Comparison of ENCODE assay signal across 9 cellular contexts in the genomic region with DNA sequence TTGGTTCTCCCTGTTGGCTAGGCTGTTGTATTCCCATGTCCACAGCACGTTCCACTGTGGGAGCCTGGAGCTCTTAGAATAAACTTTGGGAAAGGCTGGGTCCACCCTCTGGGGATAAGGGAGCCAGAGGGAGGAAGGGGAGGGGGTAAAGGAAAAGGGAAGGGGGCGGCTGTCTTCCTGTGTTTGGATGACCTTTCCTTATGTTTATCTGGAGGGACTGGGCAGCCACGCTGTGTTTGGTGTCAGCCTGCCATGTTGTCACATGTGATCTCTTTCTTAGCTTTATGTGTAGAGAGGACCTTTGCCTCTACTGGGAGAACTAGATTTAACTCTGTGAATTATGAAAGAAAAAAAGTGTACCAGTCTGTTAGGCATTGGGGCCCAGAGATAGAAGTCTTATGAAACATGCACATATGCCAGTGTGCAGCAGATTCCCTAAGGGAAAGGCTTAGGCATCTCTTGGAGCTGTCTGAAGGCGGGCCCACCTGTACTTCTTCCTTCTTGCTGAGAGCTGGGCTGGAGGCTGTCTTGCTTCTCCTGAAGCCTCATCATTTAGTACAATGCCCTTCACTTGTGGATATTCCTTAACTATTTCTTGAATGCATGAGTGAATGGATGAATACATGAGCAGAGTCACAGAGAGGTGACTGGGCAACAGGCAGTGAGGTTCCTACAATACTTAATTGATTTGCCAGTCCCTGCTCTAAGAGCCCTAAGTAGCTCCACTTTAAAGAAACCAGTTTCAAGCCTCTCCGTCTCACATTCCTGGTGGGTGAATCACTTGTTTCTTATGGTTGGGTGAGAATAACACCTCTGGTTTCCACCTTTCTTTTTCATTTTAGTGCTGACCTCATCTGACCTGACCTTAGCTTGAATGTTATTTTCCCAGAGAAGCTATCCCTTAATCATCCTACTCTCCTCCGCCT.
DNase-seq lines count a peak whose midpoint lies in the region; ATAC-seq and TF ChIP-seq lines count a peak whose summit lies in the region.
"Had no signal": no experiment of that assay in that cellular context is flagged by ENCODE, and none has a peak within 500 bp of the region (broad histone marks: within the 10 kb centered on the region; RNA-seq: fewer than 3 reads in every experiment).

No MANE protein-coding gene starts in this region.

- H3K36me3 ChIP-seq in neutrophil: no peaks in the 10 kb centered on the region

- peaks cover 72% of the 10 kb centered on the region in 2 experiments for H3K4me1 ChIP-seq in neutrophil (ENCODE audit: control insufficient read depth in 1 of 2, insufficient read depth in 1 of 2, low read depth in 1 of 2, low read length in 1 of 2)

- H3K36me3 Mint-ChIP-seq in activated CD8-positive, alpha-beta T cell treated with anti-CD3 and anti-CD28 coated beads, Interleukin-2, amount 10 ng/mL, durations not matched to agents 7 days and 5 days (ENCODE audit: low read depth): no peaks in the 10 kb centered on the region
- no peaks in the 10 kb centered on the region for H3K36me3 Mint-ChIP-seq in activated CD4-positive, alpha-beta T cell treated with anti-CD3 and anti-CD28 coated beads for 36 hours (ENCODE audit: low read depth)
- H3K36me3 Mint-ChIP-seq: CD4-positive, CD25-positive, alpha-beta regulatory T cell had no signal

- TF ChIP-seq CTCF in fibroblast of pulmonary artery (IDR thresholded peaks at IDR 0.05; ENCODE audit: low read length, missing control alignments): no peak
- no peak for TF ChIP-seq CTCF in neutrophil (IDR thresholded peaks at IDR 0.05)

- no peaks in the 10 kb centered on the region for H3K27me3 ChIP-seq in neutrophil

- DNase-seq in DMS53 treated with DMSO at 0.1 percent for 48 hours (lab: John Stamatoyannopoulos, UW; ENCODE audit: unreplicated experiment): peak; percentile 46
- DNase-seq in RPMI7951 (ENCODE audit: low read depth): peak; percentile 86
- peak; percentile 65 for DNase-seq in fibroblast of pulmonary artery (ENCODE audit: low read depth)
- DNase-seq in stimulated activated CD4-positive, alpha-beta T cell treated with anti-CD3 and anti-CD28 coated beads, Interleukin-4, amount 100 ng/mL, for 24 hours: no peak
- no peak for DNase-seq in activated CD8-positive, alpha-beta T cell treated with anti-CD3 and anti-CD28 coated beads, Interleukin-2, amount 10 ng/mL, durations not matched to agents 7 days and 5 days
- no peak for DNase-seq in DMS153 treated with DMSO at 0.1 percent for 48 hours (lab: John Stamatoyannopoulos, UW; ENCODE audit: unreplicated experiment)
- DNase-seq in activated CD4-positive, alpha-beta T cell treated with anti-CD3 and anti-CD28 coated beads for 36 hours: no peak
- DNase-seq: CD4-positive, CD25-positive, alpha-beta regulatory T cell had no signal

- peak overlapping the region; percentile 69 for H3K27ac ChIP-seq in neutrophil

- H3K4me3 ChIP-seq in fibroblast of pulmonary artery (replicated peaks; ENCODE audit: low read depth, low read length) (no peak overlapping the region), neutrophil (ENCODE audit: low read depth in 1 of 2, low read length in 1 of 2) (no peak overlapping the region)

- H3K27ac Mint-ChIP-seq in activated CD8-positive, alpha-beta T cell treated with anti-CD3 and anti-CD28 coated beads, Interleukin-2, amount 10 ng/mL, durations not matched to agents 7 days and 5 days: no peak overlapping the region
- no peak overlapping the region for H3K27ac Mint-ChIP-seq in activated CD4-positive, alpha-beta T cell treated with anti-CD3 and anti-CD28 coated beads for 36 hours

- H3K9me3 Mint-ChIP-seq in activated CD8-positive, alpha-beta T cell treated with anti-CD3 and anti-CD28 coated beads, Interleukin-2, amount 10 ng/mL, durations not matched to agents 7 days and 5 days (ENCODE audit: insufficient read depth): no peaks in the 10 kb centered on the region
- no peaks in the 10 kb centered on the region for H3K9me3 Mint-ChIP-seq in activated CD4-positive, alpha-beta T cell treated with anti-CD3 and anti-CD28 coated beads for 36 hours (ENCODE audit: low read depth)
- H3K9me3 Mint-ChIP-seq: CD4-positive, CD25-positive, alpha-beta regulatory T cell had no signal

- peaks cover 4% of the 10 kb centered on the region for H3K27me3 Mint-ChIP-seq in activated CD8-positive, alpha-beta T cell treated with anti-CD3 and anti-CD28 coated beads, Interleukin-2, amount 10 ng/mL, durations not matched to agents 7 days and 5 days (ENCODE audit: low read depth)
- peaks cover 13% of the 10 kb centered on the region for H3K27me3 Mint-ChIP-seq in activated CD4-positive, alpha-beta T cell treated with anti-CD3 and anti-CD28 coated beads for 36 hours
- H3K27me3 Mint-ChIP-seq: CD4-positive, CD25-positive, alpha-beta regulatory T cell had no signal

- H3K4me1 Mint-ChIP-seq in activated CD8-positive, alpha-beta T cell treated with anti-CD3 and anti-CD28 coated beads, Interleukin-2, amount 10 ng/mL, durations not matched to agents 7 days and 5 days (ENCODE audit: low read depth): no peaks in the 10 kb centered on the region
- H3K4me1 Mint-ChIP-seq in activated CD4-positive, alpha-beta T cell treated with anti-CD3 and anti-CD28 coated beads for 36 hours: no peaks in the 10 kb centered on the region
- H3K4me1 Mint-ChIP-seq: CD4-positive, CD25-positive, alpha-beta regulatory T cell had no signal

- no peaks in the 10 kb centered on the region for H3K9me3 ChIP-seq in neutrophil

- no peak for ATAC-seq in activated CD8-positive, alpha-beta T cell treated with anti-CD3 and anti-CD28 coated beads, Interleukin-2, amount 10 ng/mL, durations not matched to agents 7 days and 5 days
- no peak for ATAC-seq in activated CD4-positive, alpha-beta T cell treated with anti-CD3 and anti-CD28 coated beads for 36 hours

- intact Hi-C loops in activated CD4-positive, alpha-beta T cell treated with anti-CD3 and anti-CD28 coated beads for 36 hours (cut with DNase I, micrococcal nuclease): no loop called here

- POLR2A ChIA-PET in activated CD8-positive, alpha-beta T cell treated with anti-CD3 and anti-CD28 coated beads, Interleukin-2, amount 10 ng/mL, durations not matched to agents 7 days and 5 days (lab: Charles Lee): no interaction called here
- POLR2A ChIA-PET in activated CD4-positive, alpha-beta T cell treated with anti-CD3 and anti-CD28 coated beads for 36 hours (lab: Charles Lee): no interaction called here

- no peak overlapping the region for H3K4me3 Mint-ChIP-seq in activated CD8-positive, alpha-beta T cell treated with anti-CD3 and anti-CD28 coated beads, Interleukin-2, amount 10 ng/mL, durations not matched to agents 7 days and 5 days
- no peak overlapping the region for H3K4me3 Mint-ChIP-seq in activated CD4-positive, alpha-beta T cell treated with anti-CD3 and anti-CD28 coated beads for 36 hours
- H3K4me3 Mint-ChIP-seq: CD4-positive, CD25-positive, alpha-beta regulatory T cell had no signal

- CTCF ChIA-PET in activated CD8-positive, alpha-beta T cell treated with anti-CD3 and anti-CD28 coated beads, Interleukin-2, amount 10 ng/mL, durations not matched to agents 7 days and 5 days (lab: Charles Lee): no interaction called here
- CTCF ChIA-PET in activated CD4-positive, alpha-beta T cell treated with anti-CD3 and anti-CD28 coated beads for 36 hours (lab: Charles Lee): interaction anchor here (0.7 to 1.7 kb wide), 2 partner anchors 260 to 497 kb away, joined by 3 to 4 read pairs; no protein-coding TSS in a partner anchor

Comparison
In these comparisons a context has a peak if more than half of its experiments do, and no peak if none do; other contexts are left out.
1. DNase-seq: peak in DMS53 treated with DMSO at 0.1 percent for 48 hours (single experiment), RPMI7951 (single experiment) and fibroblast of pulmonary artery (single experiment); none in stimulated activated CD4-positive, alpha-beta T cell treated with anti-CD3 and anti-CD28 coated beads, Interleukin-4, amount 100 ng/mL, for 24 hours (single experiment), activated CD8-positive, alpha-beta T cell treated with anti-CD3 and anti-CD28 coated beads, Interleukin-2, amount 10 ng/mL, durations not matched to agents 7 days and 5 days (single experiment), DMS153 treated with DMSO at 0.1 percent for 48 hours (single experiment) and activated CD4-positive, alpha-beta T cell treated with anti-CD3 and anti-CD28 coated beads for 36 hours (single experiment).